20 cellular contexts compared by ENCODE assay signal in genomic region chr2:146632707-146633106, GRCh38.
DNase-seq lines count a peak whose midpoint lies in the region; ATAC-seq and TF ChIP-seq lines count a peak whose summit lies in the region.
"Had no signal": no experiment of that assay in that cellular context is flagged by ENCODE, and none has a peak within 500 bp of the region (broad histone marks: within the 10 kb centered on the region; RNA-seq: fewer than 3 reads in every experiment).

No MANE protein-coding gene starts in this region.

- WGBS in mesenchymal stem cell: no CpG with 5 or more reads among the region's 4 CpGs

- no peak overlapping the region for H3K23ac ChIP-seq in mesenchymal stem cell (ENCODE audit: low read length in 2 of 2)

- no peak overlapping the region for H2BK15ac ChIP-seq in mesenchymal stem cell (ENCODE audit: low read depth, poor library complexity, severe bottlenecking)

- H2AFZ ChIP-seq in HCT116 (ENCODE audit: low read depth, low read length, poor library complexity, severe bottlenecking): peak overlapping the region; percentile 59
- H2AFZ ChIP-seq in mesenchymal stem cell (ENCODE audit: low read depth, low read length): no peak overlapping the region

- no TSS peak for BruUV-seq in HCT116 (replicated peaks; lab: Mats Ljungman, UMichigan)

- H3K9me2 ChIP-seq in HCT116 (ENCODE audit: insufficient read depth): no peaks in the 10 kb centered on the region

- no peak overlapping the region for H3K9ac ChIP-seq in HCT116 (ENCODE audit: low read length)
- no peak overlapping the region for H3K9ac ChIP-seq in mesenchymal stem cell (ENCODE audit: low read length)

- no peak overlapping the region for H3K27ac ChIP-seq in HCT116 (ENCODE audit: low read depth, low read length)
- peak overlapping the region; percentile 91 for H3K27ac ChIP-seq in RWPE2 (ENCODE audit: poor library complexity, severe bottlenecking)
- no peak overlapping the region for H3K27ac ChIP-seq in mesenchymal stem cell (ENCODE audit: low read length, poor library complexity, severe bottlenecking)
- H3K27ac ChIP-seq in caudate nucleus (ENCODE audit: low read depth, low read length): no peak overlapping the region

- H4K8ac ChIP-seq in mesenchymal stem cell (ENCODE audit: low read length): no peak overlapping the region

- H2BK120ac ChIP-seq in mesenchymal stem cell (ENCODE audit: low read depth, low read length): no peak overlapping the region

- H3K79me2 ChIP-seq in HCT116 (ENCODE audit: insufficient read depth, low read length): no peaks in the 10 kb centered on the region

- H3K36me3 ChIP-seq in HCT116 (ENCODE audit: control insufficient read depth in 1 of 2, insufficient read depth in 2 of 2, low read length in 2 of 2): no peaks in the 10 kb centered on the region
- H3K36me3 ChIP-seq in RWPE2 (ENCODE audit: low read depth): no peaks in the 10 kb centered on the region
- H3K36me3 ChIP-seq in mesenchymal stem cell (ENCODE audit: control insufficient read depth in 1 of 2, insufficient read depth in 2 of 2, low read depth in 1 of 2, low read length in 2 of 2): no peaks in the 10 kb centered on the region
- H3K36me3 ChIP-seq: BE2C, HAP-1 had no signal

- H3K4me2 ChIP-seq in HCT116 (ENCODE audit: low read length) (no peak overlapping the region), mesenchymal stem cell (ENCODE audit: low read length, poor library complexity, severe bottlenecking) (no peak overlapping the region)

- H3K4me1 ChIP-seq in HCT116 (ENCODE audit: control insufficient read depth in 1 of 2, insufficient read depth in 2 of 2, low read length in 2 of 2) (peaks cover 4 to 24% of the 10 kb centered on the region in 2 experiments), RWPE2 (ENCODE audit: insufficient read depth, poor library complexity, severe bottlenecking) (peaks cover 23% of the 10 kb centered on the region), mesenchymal stem cell (ENCODE audit: control insufficient read depth, insufficient read depth, low read depth, low read length) (no peaks in the 10 kb centered on the region)
- H3K4me1 ChIP-seq: BE2C, HAP-1 had no signal

- H2AK5ac ChIP-seq in mesenchymal stem cell (ENCODE audit: low read length, severe bottlenecking): peak overlapping the region; percentile 15

- no peak overlapping the region for H3K4me3 ChIP-seq in HCT116 (replicated peaks in 1 of 2; ENCODE audit: low read depth in 1 of 2, low read length in 2 of 2)
- H3K4me3 ChIP-seq in RWPE2 (ENCODE audit: severe bottlenecking): no peak overlapping the region
- H3K4me3 ChIP-seq in mesenchymal stem cell (ENCODE audit: insufficient read depth in 1 of 2, low read depth in 1 of 2, low read length in 2 of 2): no peak overlapping the region
- H3K4me3 ChIP-seq: HAP-1 had no signal

- H3K14ac ChIP-seq in mesenchymal stem cell (ENCODE audit: low read length in 2 of 2): no peak overlapping the region

- TF ChIP-seq CTCF in HCT116 (IDR thresholded peaks at IDR 0.05 in 2 of 3, conservative IDR thresholded peaks at IDR 0.05 in 1 of 3; ENCODE audit: borderline replicate concordance in 1 of 3, insufficient read depth in 1 of 3, low read depth in 2 of 3, low read length in 2 of 3): no peak
- no peak for TF ChIP-seq CTCF in RWPE2 (IDR thresholded peaks at IDR 0.05; ENCODE audit: poor library complexity, severe bottlenecking)

- H4K20me1 ChIP-seq in HCT116 (ENCODE audit: insufficient read depth): no peaks in the 10 kb centered on the region

- no peak for TF ChIP-seq RAD21 in HCT116 (IDR thresholded peaks at IDR 0.05; ENCODE audit: low read depth)

- H2BK5ac ChIP-seq in mesenchymal stem cell (ENCODE audit: low read depth, low read length, poor library complexity, severe bottlenecking): no peak overlapping the region

- peak; percentile 59 for ATAC-seq in GM21723 (IDR thresholded peaks at IDR 0.05; ENCODE audit: unreplicated experiment)
- ATAC-seq in HCT116: no peak
- no peak for ATAC-seq in RWPE2 (ENCODE audit: low read depth)
- ATAC-seq in GM21447 (IDR thresholded peaks at IDR 0.05; ENCODE audit: unreplicated experiment): no peak
- ATAC-seq: HepG2 had no signal

- POLR2A ChIA-PET in HCT116 (lab: Charles Lee): no interaction called here

- H3K18ac ChIP-seq in mesenchymal stem cell (ENCODE audit: low read depth in 1 of 2, low read length in 2 of 2): no peak overlapping the region

- RAD21 ChIA-PET in HCT116 (lab: Charles Lee; ENCODE audit: low non-redundant PET in 1 of 2, low total read pairs in 2 of 2, uncharacterized antibody in 2 of 2, unreplicated experiment in 2 of 2): no interaction called here

- no peak overlapping the region for H2BK12ac ChIP-seq in mesenchymal stem cell (ENCODE audit: low read length in 2 of 2)

- no peak for TF ChIP-seq POLR2A in HCT116 (IDR thresholded peaks at IDR 0.05; ENCODE audit: borderline replicate concordance, extremely low read depth, insufficient read depth, insufficient read length)

- no peaks in the 10 kb centered on the region for H3K9me3 ChIP-seq in HCT116 (ENCODE audit: control insufficient read depth in 1 of 2, insufficient read depth in 1 of 2, low read depth in 1 of 2, low read length in 2 of 2)
- H3K9me3 ChIP-seq in RWPE2 (ENCODE audit: severe bottlenecking): no peaks in the 10 kb centered on the region
- no peaks in the 10 kb centered on the region for H3K9me3 ChIP-seq in mesenchymal stem cell (ENCODE audit: control insufficient read depth, low read length)
- H3K9me3 ChIP-seq: BE2C, HAP-1 had no signal

- intact Hi-C loops in HCT116 (cut with micrococcal nuclease): no loop called here

- CTCF ChIA-PET in HCT116 (lab: Charles Lee): no interaction called here

- DNase-seq in HCT116 (ENCODE audit: low read depth, low spot score) (no peak), RWPE2 (ENCODE audit: low spot score) (no peak), mesenchymal stem cell (no peak), caudate nucleus (lab: John Stamatoyannopoulos, UW) (no peak), GM19240 (ENCODE audit: insufficient read length, low spot score) (no peak)
- DNase-seq: BE2C; C1 segment of cervical spinal cord; CD4-positive, CD25-positive, alpha-beta regulatory T cell; CD8-positive, alpha-beta memory T cell; COR-L47; DMS 273 treated with DMSO at 0.1 percent for 48 hours; DMS53; DND-41; EL; Karpas-422; KBM-7 had no signal

- no peak overlapping the region for H4K91ac ChIP-seq in mesenchymal stem cell (ENCODE audit: low read length)

- no peak overlapping the region for H3K4ac ChIP-seq in mesenchymal stem cell (ENCODE audit: low read depth in 1 of 2, low read length in 2 of 2)

- no peaks in the 10 kb centered on the region for H3K79me1 ChIP-seq in mesenchymal stem cell (replicated peaks; ENCODE audit: low read length, poor library complexity, severe bottlenecking)

- H3K27me3 ChIP-seq in HCT116 (ENCODE audit: insufficient read depth, low read length) (no peaks in the 10 kb centered on the region), RWPE2 (ENCODE audit: insufficient read depth, poor library complexity, severe bottlenecking) (no peaks in the 10 kb centered on the region), mesenchymal stem cell (ENCODE audit: control insufficient read depth in 1 of 2, insufficient read depth in 1 of 2, low read length in 2 of 2) (no peaks in the 10 kb centered on the region)
- H3K27me3 ChIP-seq: BE2C had no signal

TF ChIP-seq in HCT116, 20 proteins besides CTCF, POLR2A, EP300 and RAD21:
- TF ChIP-seq SRF (IDR thresholded peaks at IDR 0.05; ENCODE audit: low read depth): no peak
- no peak for TF ChIP-seq ELF1 (IDR thresholded peaks at IDR 0.05; ENCODE audit: borderline replicate concordance, low read depth)
- TF ChIP-seq EGR1 (IDR thresholded peaks at IDR 0.05; ENCODE audit: low read depth): no peak
- no peak for TF ChIP-seq MAX (IDR thresholded peaks at IDR 0.05)
- TF ChIP-seq EZH2phosphoT487 (IDR thresholded peaks at IDR 0.05; ENCODE audit: borderline replicate concordance): no peak
- TF ChIP-seq FOSL1 (IDR thresholded peaks at IDR 0.05; ENCODE audit: low read depth): no peak
- TF ChIP-seq ZBTB33 (IDR thresholded peaks at IDR 0.05; ENCODE audit: extremely low read depth, insufficient replicate concordance, low read length): no peak
- no peak for TF ChIP-seq SP1 (IDR thresholded peaks at IDR 0.05; ENCODE audit: low read depth)
- no peak for TF ChIP-seq ZNF274 (IDR thresholded peaks at IDR 0.05; ENCODE audit: low read depth, low read length)
